ENCODE assay signal across 31 cellular contexts in the genomic region with DNA sequence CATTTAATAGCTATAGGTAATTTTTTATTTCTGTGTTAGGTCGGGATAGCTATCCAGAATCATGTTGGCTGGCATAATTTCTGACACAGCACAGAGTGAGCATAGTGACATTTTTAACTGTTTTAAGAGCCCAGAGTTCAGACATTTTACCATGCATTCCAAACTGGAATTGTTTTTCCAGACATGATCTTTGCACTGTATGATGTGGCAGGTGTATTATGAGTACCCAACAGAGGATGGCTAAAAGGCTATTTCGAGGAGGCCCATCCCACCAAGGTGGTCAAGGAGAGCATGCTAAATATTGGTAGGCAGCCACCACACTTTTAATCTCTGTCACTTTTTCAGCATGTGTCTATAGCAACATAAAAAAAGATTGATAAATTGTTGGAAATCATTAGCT.
A peak's percentile ranks its signal among the peaks of the same experiment; 100 is the strongest.
DNase-seq lines count a peak whose midpoint lies in the region; ATAC-seq, FAIRE-seq and TF ChIP-seq lines count a peak whose summit lies in the region.
"Had no signal": no experiment of that assay in that cellular context is flagged by ENCODE, and none has a peak within 500 bp of the region (broad histone marks: within the 10 kb centered on the region; RNA-seq: fewer than 3 reads in every experiment).

No MANE protein-coding gene starts in this region.

- TF ChIP-seq CTCF in HepG2 (CRISPR knock-in tag; IDR thresholded peaks at IDR 0.05) (no peak), right lobe of liver (IDR thresholded peaks at IDR 0.05) (no peak), GM12878 (IDR thresholded peaks at IDR 0.05 in 2 of 3, conservative IDR thresholded peaks at IDR 0.05 in 1 of 3; ENCODE audit: control insufficient read depth in 2 of 3, extremely low read depth in 1 of 3, insufficient read depth in 1 of 3, low read depth in 3 of 3, low read length in 3 of 3) (no peak)

- no peak for TF ChIP-seq RAD21 in HepG2 (CRISPR knock-in tag; IDR thresholded peaks at IDR 0.05)
- no peak for TF ChIP-seq RAD21 in GM12878 (IDR thresholded peaks at IDR 0.05; ENCODE audit: insufficient read depth, low read depth, low read length)

- no peaks in the 10 kb centered on the region for H4K20me1 ChIP-seq in HepG2 (ENCODE audit: insufficient read depth, low read length)
- H4K20me1 ChIP-seq in GM12878 (ENCODE audit: control insufficient read depth, insufficient read depth) = no peaks in the 10 kb centered on the region
- H4K20me1 ChIP-seq: BLaER1; BLaER1 treated with 17β-estradiol and CSF1 and Interleukin-3, amounts not matched to agents 10 nM and 100 nM had no signal

- DNase-seq in HepG2 (ENCODE audit: low spot score) = no peak
- no peak for DNase-seq in right lobe of liver
- DNase-seq in GM12878 (ENCODE audit: low read depth, low spot score) = no peak
- DNase-seq in NCI-H2081 (lab: John Stamatoyannopoulos, UW) = no peak
- DNase-seq: 8988T; ACHN; AML-193; BE2C; C1 segment of cervical spinal cord; Caco-2; Calu3; CD4-positive, alpha-beta memory T cell; CD4-positive, alpha-beta T cell; CD4-positive, CD25-positive, alpha-beta regulatory T cell; CD8-positive, alpha-beta memory T cell; CD8-positive, alpha-beta T cell; COR-L47; DMS 273 treated with DMSO at 0.1 percent for 48 hours; DMS153; DMS53; DMS79; DMS79 treated with DMSO at 0.1 percent for 48 hours; DND-41; EL had no signal

- TF ChIP-seq EP300 in HepG2 (IDR thresholded peaks at IDR 0.05; ENCODE audit: low read depth in 2 of 2, low read length in 2 of 2) (no peak), HepG2 (CRISPR knock-in tag; IDR thresholded peaks at IDR 0.05; ENCODE audit: borderline replicate concordance) (no peak), GM12878 (IDR thresholded peaks at IDR 0.05; ENCODE audit: borderline replicate concordance in 1 of 2, control insufficient read depth in 1 of 2, low read depth in 2 of 2, low read length in 2 of 2) (no peak)

- H3K27me3 ChIP-seq in HepG2 (ENCODE audit: control insufficient read depth in 1 of 2, insufficient read depth in 2 of 2, low read length in 2 of 2) (no peaks in the 10 kb centered on the region), right lobe of liver (no peaks in the 10 kb centered on the region), GM12878 (replicated peaks in 1 of 2; ENCODE audit: control insufficient read depth in 2 of 2, insufficient read depth in 2 of 2, low read length in 1 of 2) (no peaks in the 10 kb centered on the region; a peak in 2 of 4 replicates)
- H3K27me3 ChIP-seq: BE2C; BLaER1; BLaER1 treated with 17β-estradiol and CSF1 and Interleukin-3, amounts not matched to agents 10 nM and 100 nM had no signal

- H3K4me1 ChIP-seq in HepG2 (ENCODE audit: insufficient read depth, low read length) (peaks cover 7% of the 10 kb centered on the region; the same call in 1 of the 2 replicates), right lobe of liver (no peaks in the 10 kb centered on the region), GM12878 (ENCODE audit: control insufficient read depth, insufficient read depth, low read length) (no peaks in the 10 kb centered on the region)
- H3K4me1 ChIP-seq: A549, BE2C, BLaER1, Caco-2 had no signal

- ATAC-seq in HepG2 (peak; percentile 70), right lobe of liver (no peak), GM12878 (no peak)
- ATAC-seq: A549; CD8-positive, alpha-beta T cell had no signal

- RAD21 ChIA-PET in GM12878 (lab: Charles Lee; ENCODE audit: unreplicated experiment) = no interaction called here

- no peak overlapping the region for H3K27ac ChIP-seq in HepG2 (ENCODE audit: extremely low read length, insufficient read depth, low read length)
- H3K27ac ChIP-seq in right lobe of liver = no peak overlapping the region
- no peak overlapping the region for H3K27ac ChIP-seq in GM12878 (ENCODE audit: control insufficient read depth, insufficient read depth)
- H3K27ac ChIP-seq: 22Rv1; A549; BLaER1; BLaER1 treated with 17β-estradiol and CSF1 and Interleukin-3, amounts not matched to agents 10 nM and 100 nM; C4-2B had no signal

- POLR2A ChIA-PET in HepG2 (lab: Yijun Ruan, JAX) = no interaction called here
- POLR2A ChIA-PET in GM12878 (lab: Charles Lee) = no interaction called here

- no peak overlapping the region for H3K4me3 ChIP-seq in HepG2 (replicated peaks in 1 of 3; ENCODE audit: insufficient read depth in 1 of 3, low read depth in 2 of 3, low read length in 3 of 3)
- H3K4me3 ChIP-seq in right lobe of liver = no peak overlapping the region
- H3K4me3 ChIP-seq in GM12878 = no peak overlapping the region
- H3K4me3 ChIP-seq: A549; BLaER1; BLaER1 treated with 17β-estradiol and CSF1 and Interleukin-3, amounts not matched to agents 10 nM and 100 nM had no signal

- in situ Hi-C loops in HepG2 (cut with HindIII; ENCODE audit: extremely low pct_ligation_motif_present, low pct_unique_long_range_greater_than_20kb) (no loop called here), GM12878 (cut with MboI) (no loop called here)

- 5% methylated on average over 2 of the region's 2 CpGs for WGBS in HepG2 (ENCODE audit: low lambda C conversion rate)
- 65% methylated on average over 2 of the region's 2 CpGs for WGBS in right lobe of liver (ENCODE audit: insufficient coverage, low coverage, low lambda C conversion rate, missing lambda C conversion rate)
- 0% methylated on average over 2 of the region's 2 CpGs for WGBS in GM12878 (ENCODE audit: insufficient coverage, insufficient replicate concordance, low lambda C conversion rate, missing lambda C conversion rate)

- no peak for FAIRE-seq in HepG2 (lab: Jason Lieb, UNC)
- FAIRE-seq in GM12878 (lab: Jason Lieb, UNC) = peak; percentile 13
- FAIRE-seq: A204.1, A549, D721Med had no signal

- intact Hi-C loops in HepG2 (cut with micrococcal nuclease; ENCODE audit: unreplicated experiment) = no loop called here
- intact Hi-C loops in right lobe of liver (cut with DNase I) = no loop called here
- intact Hi-C loops in GM12878 (cut with micrococcal nuclease; ENCODE audit: unreplicated experiment) = no loop called here

- no peak overlapping the region for H2AFZ ChIP-seq in HepG2 (ENCODE audit: low read length)
- no peak overlapping the region for H2AFZ ChIP-seq in GM12878 (ENCODE audit: control insufficient read depth, low read depth, low read length)

- TF ChIP-seq POLR2A in HepG2 (IDR thresholded peaks at IDR 0.05; ENCODE audit: insufficient read depth in 1 of 2, low read depth in 2 of 2, low read length in 2 of 2) = no peak
- no peak for TF ChIP-seq POLR2A in right lobe of liver (IDR thresholded peaks at IDR 0.05)
- no peak for TF ChIP-seq POLR2A in GM12878 (IDR thresholded peaks at IDR 0.05; ENCODE audit: low read depth, low read length)

- H3K79me2 ChIP-seq in HepG2 (ENCODE audit: insufficient read depth, low read length) (no peaks in the 10 kb centered on the region), GM12878 (ENCODE audit: control insufficient read depth, insufficient read depth, low read length) (no peaks in the 10 kb centered on the region)

- H3K4me2 ChIP-seq in HepG2 (ENCODE audit: low read depth, low read length) (peak overlapping the region; percentile 11; the same call in 1 of the 2 replicates), GM12878 (ENCODE audit: control insufficient read depth, insufficient read depth) (no peak overlapping the region)
- H3K4me2 ChIP-seq: A549; BLaER1; BLaER1 treated with 17β-estradiol and CSF1 and Interleukin-3, amounts not matched to agents 10 nM and 100 nM had no signal

- H3K36me3 ChIP-seq in HepG2 (replicated peaks in 1 of 2; ENCODE audit: control insufficient read depth in 1 of 2, insufficient read depth in 2 of 2, low read length in 2 of 2) (no peaks in the 10 kb centered on the region), right lobe of liver (no peaks in the 10 kb centered on the region), GM12878 (ENCODE audit: control insufficient read depth in 2 of 2, insufficient read depth in 2 of 2, low read length in 1 of 2) (no peaks in the 10 kb centered on the region)
- H3K36me3 ChIP-seq: BE2C; BLaER1; BLaER1 treated with 17β-estradiol and CSF1 and Interleukin-3, amounts not matched to agents 10 nM and 100 nM had no signal

- H3K9me3 ChIP-seq in HepG2 (ENCODE audit: low read length) = peaks cover 21% of the 10 kb centered on the region; the same call in 1 of the 2 replicates
- no peaks in the 10 kb centered on the region for H3K9me3 ChIP-seq in right lobe of liver
- no peaks in the 10 kb centered on the region for H3K9me3 ChIP-seq in GM12878 (replicated peaks; ENCODE audit: control insufficient read depth, insufficient read depth, low read length)
- H3K9me3 ChIP-seq: A549, BE2C, BLaER1, Caco-2 had no signal

- CTCF ChIA-PET in HepG2 (lab: Yijun Ruan, JAX; ENCODE audit: low intra/inter-chr PET ratio, low total read pairs) (no interaction called here), GM12878 (lab: Yijun Ruan, JAX) (interaction anchor here (1.0 kb wide), 1 partner anchor 575 kb away, joined by 3 read pairs; no protein-coding TSS in a partner anchor)

- SMC1A ChIA-PET in GM12878 (lab: Charles Lee; ENCODE audit: uncharacterized antibody, unreplicated experiment) = no interaction called here

- BruUV-seq in HepG2 (replicated peaks; lab: Mats Ljungman, UMichigan) (no TSS peak), GM12878 (replicated peaks; lab: Mats Ljungman, UMichigan) (no TSS peak)

- H3K9ac ChIP-seq in HepG2 (ENCODE audit: insufficient read depth, low read depth, low read length) = no peak overlapping the region
- H3K9ac ChIP-seq in GM12878 (ENCODE audit: control insufficient read depth, insufficient read depth, low read length) = no peak overlapping the region
- H3K9ac ChIP-seq: BLaER1; BLaER1 treated with 17β-estradiol and CSF1 and Interleukin-3, amounts not matched to agents 10 nM and 100 nM had no signal

TF ChIP-seq in HepG2, 621 proteins besides CTCF, POLR2A, EP300 and RAD21 (continues in another document):
- TF ChIP-seq ZNF33A (CRISPR knock-in tag; IDR thresholded peaks at IDR 0.05; ENCODE audit: borderline replicate concordance) = no peak
- no peak for TF ChIP-seq TBP (CRISPR knock-in tag; IDR thresholded peaks at IDR 0.05)

TF ChIP-seq in GM12878, 131 proteins besides CTCF, POLR2A, EP300 and RAD21 (continues in another document):
- TF ChIP-seq SRF (IDR thresholded peaks at IDR 0.05; ENCODE audit: low read depth in 2 of 2, low read length in 2 of 2) (no peak), TBL1XR1 (IDR thresholded peaks at IDR 0.05; ENCODE audit: low read depth, low read length) (no peak)
